ENCODE assay signal across 17 cellular contexts in genomic region chr13:98944336-98944735, GRCh38. TPM values are rescaled to one million over a fixed set of nuclear protein-coding genes. Genes with fewer than 3 reads are reported as not detected.
DNase-seq lines count a peak whose midpoint lies in the region; TF ChIP-seq lines count a peak whose summit lies in the region.
"Had no signal": no experiment of that assay in that cellular context is flagged by ENCODE, and none has a peak within 500 bp of the region (broad histone marks: within the 10 kb centered on the region; RNA-seq: fewer than 3 reads in every experiment).

No MANE protein-coding gene starts in this region.

- H4K91ac ChIP-seq in neuronal stem cell (ENCODE audit: low read depth, low read length, poor library complexity) = no peak overlapping the region

- H2AFZ ChIP-seq in neuronal stem cell (ENCODE audit: low read length) = no peak overlapping the region

- CTCF ChIA-PET in HEK293 (lab: Yijun Ruan, JAX) = no interaction called here

- H3K9ac ChIP-seq in neuronal stem cell (ENCODE audit: low read depth, low read length, poor library complexity) = no peak overlapping the region

- H3K4me1 ChIP-seq in HEK293 (ENCODE audit: control insufficient read depth, insufficient read depth, low read length) (peaks cover 6% of the 10 kb centered on the region; the same call in 1 of the 2 replicates), neuronal stem cell (ENCODE audit: control insufficient read depth in 2 of 2, insufficient read depth in 1 of 2, low read depth in 1 of 2, low read length in 2 of 2) (peaks cover 0 to 2% of the 10 kb centered on the region in 2 donors)
- H3K4me1 ChIP-seq: SJSA1 had no signal

- no CpG with 5 or more reads among the region's 5 CpGs for WGBS in neuronal stem cell (ENCODE audit: extremely low coverage in 2 of 2, insufficient read length in 2 of 2, insufficient replicate concordance in 1 of 2), 2 donors

- peak; percentile 47 for DNase-seq in OCI-M1 (lab: John Stamatoyannopoulos, UW)
- peak; percentile 20 for DNase-seq in epithelial cell of esophagus (ENCODE audit: low read depth)
- DNase-seq in neuronal stem cell (ENCODE audit: low spot score) = no peak
- no peak for DNase-seq in MV-4-11 (lab: John Stamatoyannopoulos, UW)
- no peak for DNase-seq in NCI-H2081 treated with DMSO at 0.1 percent for 48 hours (lab: John Stamatoyannopoulos, UW)
- no peak for DNase-seq in NCI-H82 (lab: John Stamatoyannopoulos, UW)
- DNase-seq: CD4-positive, CD25-positive, alpha-beta regulatory T cell; EL; GF-D8; MM.1S; NCI-H1092 treated with DMSO at 0.1 percent for 48 hours; NCI-H1436 treated with DMSO at 0.1 percent for 48 hours; NCI-H1930; NCI-H2171 treated with DMSO at 0.1 percent for 48 hours; NCI-H524 treated with DMSO at 0.1 percent for 48 hours had no signal

- no peak overlapping the region for H3K4ac ChIP-seq in neuronal stem cell (ENCODE audit: low read length)

- H2BK5ac ChIP-seq in neuronal stem cell (ENCODE audit: low read length) = no peak overlapping the region

- H3K14ac ChIP-seq in neuronal stem cell (ENCODE audit: low read length) = no peak overlapping the region

- H3K79me1 ChIP-seq in neuronal stem cell (ENCODE audit: low read depth, low read length) = no peaks in the 10 kb centered on the region

- H3K4me2 ChIP-seq in neuronal stem cell (ENCODE audit: insufficient read depth, low read length, poor library complexity, severe bottlenecking) = no peak overlapping the region

- no peak overlapping the region for H2BK12ac ChIP-seq in neuronal stem cell (ENCODE audit: low read length)

- H2AK5ac ChIP-seq in neuronal stem cell (ENCODE audit: low read depth, low read length) = no peak overlapping the region

- TF ChIP-seq CTCF in HEK293 (tag by site-specific recombination; IDR thresholded peaks at IDR 0.05) (no peak), epithelial cell of esophagus (IDR thresholded peaks at IDR 0.05; ENCODE audit: insufficient read depth, low read depth, low read length, missing control alignments) (peak; percentile 3)

- H3K27ac ChIP-seq in HEK293 (ENCODE audit: extremely low read depth, low read depth, low read length) = no peak overlapping the region
- no peak overlapping the region for H3K27ac ChIP-seq in neuronal stem cell (replicated peaks; ENCODE audit: low read length)
- H3K27ac ChIP-seq: SJSA1 had no signal

- H3K4me3 ChIP-seq in HEK293 (ENCODE audit: low read depth, low read length) = no peak overlapping the region
- H3K4me3 ChIP-seq in epithelial cell of esophagus (ENCODE audit: low read length) = no peak overlapping the region
- H3K4me3 ChIP-seq in neuronal stem cell (ENCODE audit: low read length in 2 of 2) = peak overlapping the region in 1 of 2 donors; percentile 56
- H3K4me3 ChIP-seq: SJSA1 had no signal

- H3K9me3 ChIP-seq in HEK293 (ENCODE audit: control insufficient read depth, insufficient read depth, low read depth, low read length) (no peaks in the 10 kb centered on the region), neuronal stem cell (replicated peaks in 1 of 2; ENCODE audit: control insufficient read depth in 2 of 2, insufficient read depth in 1 of 2, low read depth in 1 of 2, low read length in 2 of 2) (no peaks in the 10 kb centered on the region)

- H2BK15ac ChIP-seq in neuronal stem cell (ENCODE audit: low read length) = no peak overlapping the region

- H3K18ac ChIP-seq in neuronal stem cell (ENCODE audit: low read length) = peak overlapping the region; percentile 78

- no peak overlapping the region for H2BK120ac ChIP-seq in neuronal stem cell (ENCODE audit: low read depth, low read length)

- no peaks in the 10 kb centered on the region for H3K27me3 ChIP-seq in neuronal stem cell (ENCODE audit: control insufficient read depth in 3 of 3, insufficient read depth in 3 of 3, low read depth in 1 of 3, low read length in 3 of 3)
- H3K27me3 ChIP-seq: SJSA1 had no signal

- no peak overlapping the region for H4K8ac ChIP-seq in neuronal stem cell (ENCODE audit: low read depth, low read length)

- no peaks in the 10 kb centered on the region for H3K36me3 ChIP-seq in HEK293 (ENCODE audit: control insufficient read depth in 2 of 2, insufficient read depth in 1 of 2, low read length in 2 of 2)
- no peaks in the 10 kb centered on the region for H3K36me3 ChIP-seq in neuronal stem cell (replicated peaks in 1 of 2; ENCODE audit: control insufficient read depth in 2 of 2, insufficient read depth in 2 of 2, low read length in 2 of 2)
- H3K36me3 ChIP-seq: SJSA1 had no signal

- H3K23ac ChIP-seq in neuronal stem cell (ENCODE audit: low read depth, low read length, poor library complexity) = no peak overlapping the region

- POLR2A ChIA-PET in HEK293 (lab: Yijun Ruan, JAX) = no interaction called here

TF ChIP-seq in HEK293, 187 proteins besides CTCF, POLR2A, EP300 and RAD21:
- no peak for TF ChIP-seq ZNF776 (tag by site-specific recombination; IDR thresholded peaks at IDR 0.05; ENCODE audit: borderline replicate concordance)
- no peak for TF ChIP-seq ZNF280C (tag by site-specific recombination; IDR thresholded peaks at IDR 0.05)
- no peak for TF ChIP-seq YY2 (tag by site-specific recombination; IDR thresholded peaks at IDR 0.05)
- peak; percentile 26; the same call in 1 of the 2 replicates for TF ChIP-seq ZIC2 (tag by site-specific recombination; IDR thresholded peaks at IDR 0.05)

RNA-seq across cellular contexts. Expression of gene DOCK9, which starts 33.5 kb away (rescaled TPM):
- polyA plus RNA-seq in neuronal stem cell (2013, experiment 1 of 2) = 4.5 TPM
- 4.3 TPM for polyA plus RNA-seq in neuronal stem cell (2013, experiment 2 of 2)

Comparison
In these comparisons a context has a peak if more than half of its experiments do, and no peak if none do; other contexts are left out.
1. DNase-seq: peak in OCI-M1 (single experiment) and epithelial cell of esophagus (single experiment); none in neuronal stem cell (single experiment), MV-4-11 (single experiment), NCI-H2081 treated with DMSO at 0.1 percent for 48 hours (single experiment) and NCI-H82 (single experiment).